19 cellular contexts compared by ENCODE assay signal in genomic region chr9:134028076-134028475, GRCh38. TPM values are rescaled to one million over a fixed set of nuclear protein-coding genes. Genes with fewer than 3 reads are reported as not detected.
DNase-seq lines count a peak whose midpoint lies in the region; ATAC-seq and TF ChIP-seq lines count a peak whose summit lies in the region.
"Had no signal": no experiment of that assay in that cellular context is flagged by ENCODE, and none has a peak within 500 bp of the region (broad histone marks: within the 10 kb centered on the region; RNA-seq: fewer than 3 reads in every experiment).

No MANE protein-coding gene starts in this region.

- no peak for DNase-seq in activated T-cell treated with anti-CD3 and anti-CD28 coated beads, Interleukin-2, amount 50 U/mL, for 24 hours
- DNase-seq in activated T-cell treated with anti-CD3 and anti-CD28 coated beads, Interleukin-2, amount 50 U/mL, for 1 hour: no peak
- DNase-seq in activated B cell treated with CpG ODN at 0.5 μM for 24 hours (no peak), mesothelial cell of epicardium (ENCODE audit: low spot score in 2 of 2, unreplicated experiment in 2 of 2) (no peak), spleen (peak; percentile 72), NCI-H2227 (lab: John Stamatoyannopoulos, UW; ENCODE audit: unreplicated experiment) (no peak), NOMO-1 treated with dmso at 0.1 percent for 144 hours (lab: John Stamatoyannopoulos, UW; ENCODE audit: unreplicated experiment) (no peak), NCI-H1092 (lab: John Stamatoyannopoulos, UW) (no peak)
- DNase-seq: activated CD8-positive, alpha-beta T cell treated with anti-CD3 and anti-CD28 coated beads for 36 hours; activated naive CD4-positive, alpha-beta T cell; activated T-cell treated with anti-CD3 and anti-CD28 coated beads for 4 hours; GM23248; heart right ventricle; midbrain; NCI-H1092 treated with DMSO at 0.1 percent for 48 hours; NCI-H2029 treated with DMSO at 0.1 percent for 48 hours; NCI-H510A; stomach; trophoblast cell had no signal

- CTCF ChIA-PET in activated B cell treated with CpG ODN at 0.5 μM for 24 hours (lab: Charles Lee): no interaction called here

- no peak overlapping the region for H3K4me3 ChIP-seq in spleen
- H3K4me3 ChIP-seq: GM23248, heart right ventricle, stomach had no signal

- peaks cover 4 to 22% (median 15%) of the 10 kb centered on the region in 6 donors for H3K4me1 ChIP-seq in spleen

- peaks cover 18% of the 10 kb centered on the region for H3K4me1 Mint-ChIP-seq in activated T-cell treated with anti-CD3 and anti-CD28 coated beads, Interleukin-2, amount 50 U/mL, for 24 hours (ENCODE audit: low read depth)
- H3K4me1 Mint-ChIP-seq in activated B cell treated with CpG ODN at 0.5 μM for 24 hours (peaks cover 16% of the 10 kb centered on the region), mesothelial cell of epicardium (no peaks in the 10 kb centered on the region)

- H3K27ac ChIP-seq in spleen: no peak overlapping the region
- H3K27ac ChIP-seq: GM23248, heart right ventricle, stomach had no signal

- H3K4me3 Mint-ChIP-seq in activated T-cell treated with anti-CD3 and anti-CD28 coated beads, Interleukin-2, amount 50 U/mL, for 24 hours: peak overlapping the region; percentile 44
- H3K4me3 Mint-ChIP-seq in activated B cell treated with CpG ODN at 0.5 μM for 24 hours (peak overlapping the region; percentile 16), mesothelial cell of epicardium (peak overlapping the region; percentile 44)

- POLR2A ChIA-PET in activated B cell treated with CpG ODN at 0.5 μM for 24 hours (lab: Charles Lee): no interaction called here

- no peaks in the 10 kb centered on the region for H3K27me3 ChIP-seq in spleen (replicated peaks in 1 of 7)
- H3K27me3 ChIP-seq: heart right ventricle, stomach had no signal

- no peak for TF ChIP-seq POLR2A in spleen (IDR thresholded peaks at IDR 0.05)

- H3K9me3 Mint-ChIP-seq in activated T-cell treated with anti-CD3 and anti-CD28 coated beads, Interleukin-2, amount 50 U/mL, for 24 hours: no peaks in the 10 kb centered on the region
- H3K9me3 Mint-ChIP-seq in activated B cell treated with CpG ODN at 0.5 μM for 24 hours (no peaks in the 10 kb centered on the region), mesothelial cell of epicardium (no peaks in the 10 kb centered on the region)
- H3K9me3 Mint-ChIP-seq: activated CD8-positive, alpha-beta T cell treated with anti-CD3 and anti-CD28 coated beads for 36 hours had no signal

- H3K36me3 ChIP-seq in spleen: peaks cover 0 to 57% (median 30%) of the 10 kb centered on the region in 6 donors

- ATAC-seq in activated B cell treated with CpG ODN at 0.5 μM for 24 hours (ENCODE audit: low read depth): no peak
- ATAC-seq: activated CD8-positive, alpha-beta T cell treated with anti-CD3 and anti-CD28 coated beads for 36 hours; heart right ventricle had no signal

- 92 to 96% (median 94%) methylated on average over 9 of the region's 9 CpGs for WGBS in spleen, 5 donors

- no peaks in the 10 kb centered on the region for H3K9me3 ChIP-seq in spleen
- H3K9me3 ChIP-seq: heart right ventricle, stomach had no signal

- TF ChIP-seq CTCF in activated B cell treated with CpG ODN at 0.5 μM for 24 hours (IDR thresholded peaks at IDR 0.05) (no peak), mesothelial cell of epicardium (IDR thresholded peaks at IDR 0.05; ENCODE audit: unreplicated experiment) (no peak), spleen (IDR thresholded peaks at IDR 0.05 in 8 of 11, conservative IDR thresholded peaks at IDR 0.05 in 3 of 11) (no peak)

- no peaks in the 10 kb centered on the region for H3K27me3 Mint-ChIP-seq in activated T-cell treated with anti-CD3 and anti-CD28 coated beads, Interleukin-2, amount 50 U/mL, for 24 hours
- H3K27me3 Mint-ChIP-seq in activated B cell treated with CpG ODN at 0.5 μM for 24 hours (no peaks in the 10 kb centered on the region), mesothelial cell of epicardium (ENCODE audit: low read depth) (no peaks in the 10 kb centered on the region)
- H3K27me3 Mint-ChIP-seq: activated CD8-positive, alpha-beta T cell treated with anti-CD3 and anti-CD28 coated beads for 36 hours had no signal

- peaks cover 43% of the 10 kb centered on the region for H3K36me3 Mint-ChIP-seq in activated T-cell treated with anti-CD3 and anti-CD28 coated beads, Interleukin-2, amount 50 U/mL, for 24 hours (ENCODE audit: low read depth)
- H3K36me3 Mint-ChIP-seq in activated B cell treated with CpG ODN at 0.5 μM for 24 hours (ENCODE audit: low read depth): peaks cover 30% of the 10 kb centered on the region
- H3K36me3 Mint-ChIP-seq in mesothelial cell of epicardium: peaks cover 10% of the 10 kb centered on the region

- no peak overlapping the region for H3K27ac Mint-ChIP-seq in activated T-cell treated with anti-CD3 and anti-CD28 coated beads, Interleukin-2, amount 50 U/mL, for 24 hours
- H3K27ac Mint-ChIP-seq in activated B cell treated with CpG ODN at 0.5 μM for 24 hours (no peak overlapping the region), mesothelial cell of epicardium (no peak overlapping the region)
- H3K27ac Mint-ChIP-seq: activated CD8-positive, alpha-beta T cell treated with anti-CD3 and anti-CD28 coated beads for 36 hours had no signal

- intact Hi-C loops in activated B cell treated with CpG ODN at 0.5 μM for 24 hours (cut with micrococcal nuclease) (loop anchor here (5.0 to 10.0 kb wide), 3 partner anchors 367 to 653 kb away; partner anchors contain the start of genes STKLD1 and SURF4), spleen (cut with DNase I; ENCODE audit: low total_unique reads) (no loop called here)

RNA-seq across cellular contexts. Expression of gene BRD3OS, which starts 2.8 kb away (rescaled TPM):
- total RNA-seq in activated B cell treated with CpG ODN at 0.5 μM for 24 hours (17.3 and 19.3 TPM in 2 replicates), mesothelial cell of epicardium (14.3 to 16.4 TPM (median 16.1 TPM) in 3 replicates), spleen (10 to 100 TPM in 5 of 7 donors, 1 to 10 TPM in 2; 9.5 to 13.2 (median 11.3) TPM)
- 10 to 100 TPM in 1 of 3 donors, 1 to 10 TPM in 2; 6.9 to 10.2 (median 9.8) TPM for polyA plus RNA-seq in spleen

RNA-seq across cellular contexts. Expression of gene VAV2, which starts 36.0 kb away (rescaled TPM):
- total RNA-seq in activated B cell treated with CpG ODN at 0.5 μM for 24 hours (92.9 and 99.6 TPM in 2 replicates), mesothelial cell of epicardium (57.5 to 62.1 TPM (median 61.9 TPM) in 3 replicates), spleen (10 to 100 TPM; 17.9 to 39.2 (median 31.3) TPM)
- polyA plus RNA-seq in spleen: 10 to 100 TPM; 14.2 to 25.0 (median 15.0) TPM

RNA-seq across cellular contexts. Expression of gene BRD3, which starts 39.8 kb away (rescaled TPM):
- total RNA-seq in activated B cell treated with CpG ODN at 0.5 μM for 24 hours: 17.0 and 18.3 TPM in 2 replicates
- 83.7 to 90.0 TPM (median 87.5 TPM) in 3 replicates for total RNA-seq in mesothelial cell of epicardium
- total RNA-seq in spleen: 10 to 100 TPM; 21.3 to 54.0 (median 35.9) TPM
- polyA plus RNA-seq in spleen: 10 to 100 TPM in 1 of 3 donors, 1 to 10 TPM in 2; 5.9 to 12.6 (median 6.1) TPM
